ENCODE assay signal across 8 cellular contexts in the genomic region with DNA sequence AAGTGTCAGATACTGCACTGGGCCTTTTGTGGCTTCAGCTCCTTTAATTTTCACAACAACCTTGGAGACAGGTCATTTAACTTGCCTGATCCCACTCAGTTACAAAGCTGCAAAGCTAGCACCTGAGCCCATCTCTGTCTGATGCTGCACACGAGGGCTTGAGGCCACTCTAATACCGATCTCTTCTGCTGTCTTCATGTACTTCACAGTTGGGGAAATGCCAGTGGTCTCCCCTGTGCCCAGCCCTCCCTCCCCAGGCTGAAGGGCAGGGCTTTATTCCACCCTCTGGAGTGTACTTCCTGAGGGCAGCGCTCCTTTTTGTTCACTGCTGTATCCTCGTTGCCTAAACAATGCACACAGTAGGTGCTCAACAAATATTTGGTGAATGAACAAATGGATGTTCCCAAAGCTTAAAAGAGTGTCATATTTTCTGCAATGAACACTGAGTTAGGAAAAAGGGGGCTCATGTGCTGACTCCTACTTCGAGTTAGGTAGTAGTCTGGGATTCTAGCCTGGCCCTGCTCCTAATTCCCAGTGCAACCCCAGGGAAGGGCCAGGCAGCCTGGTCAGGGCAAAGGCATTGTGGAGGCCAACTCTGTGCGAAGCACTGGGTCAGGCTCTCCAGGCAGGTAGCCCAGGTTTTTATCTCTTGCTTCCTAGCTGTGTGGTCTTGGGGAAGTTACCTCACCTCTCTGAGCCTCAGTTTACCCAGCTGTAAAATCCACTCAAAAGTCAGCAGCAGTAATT. TPM values are rescaled to one million over a fixed set of nuclear protein-coding genes. Genes with fewer than 3 reads are reported as not detected.
DNase-seq lines count a peak whose midpoint lies in the region; ATAC-seq and TF ChIP-seq lines count a peak whose summit lies in the region.

No MANE protein-coding gene starts in this region.

- H3K36me3 Mint-ChIP-seq in T-cell, result peaks cover 19% of the 10 kb centered on the region

- peak overlapping the region; percentile 93 for H3K27ac Mint-ChIP-seq in T-cell

- TF ChIP-seq CTCF in DOHH2 (IDR thresholded peaks at IDR 0.05; ENCODE audit: low read depth, low read length, poor library complexity, severe bottlenecking) (no peak), fibroblast of villous mesenchyme (IDR thresholded peaks at IDR 0.05; ENCODE audit: insufficient read depth, low read depth, low read length) (no peak), retinal pigment epithelial cell (conservative IDR thresholded peaks at IDR 0.05; ENCODE audit: low read depth, low read length) (no peak)

- peaks cover 17% of the 10 kb centered on the region for H3K4me1 ChIP-seq in DOHH2 (ENCODE audit: control insufficient read depth, low read length)

- ATAC-seq in T-cell (replicated peaks in 1 of 4) (no peak), GM19467 (IDR thresholded peaks at IDR 0.05; ENCODE audit: unreplicated experiment) (no peak), GM19324 (IDR thresholded peaks at IDR 0.05; ENCODE audit: low FRiP score, unreplicated experiment) (no peak)

- no peaks in the 10 kb centered on the region for H3K79me2 ChIP-seq in DOHH2 (ENCODE audit: control insufficient read depth, low read length)

- no peak for DNase-seq in T-cell
- no peak for DNase-seq in fibroblast of villous mesenchyme (ENCODE audit: low read depth)
- no peak for DNase-seq in retinal pigment epithelial cell (ENCODE audit: low read depth)
- DNase-seq in GM19238 (ENCODE audit: insufficient read length, low spot score), result no peak
- no peak for DNase-seq in cerebellar cortex (ENCODE audit: low spot score)

- H3K36me3 ChIP-seq in DOHH2 (ENCODE audit: control insufficient read depth, low read length), result no peaks in the 10 kb centered on the region

- H3K4me2 ChIP-seq in DOHH2 (ENCODE audit: low read length), result peak overlapping the region; percentile 49

- H3K27me3 Mint-ChIP-seq in T-cell, result no peaks in the 10 kb centered on the region

- no peaks in the 10 kb centered on the region for H3K9me3 Mint-ChIP-seq in T-cell

- POLR2A ChIA-PET in T-cell (lab: Charles Lee), result no interaction called here

- no peaks in the 10 kb centered on the region for H3F3A ChIP-seq in DOHH2 (ENCODE audit: control insufficient read depth, insufficient read depth)

- CTCF ChIA-PET in T-cell (lab: Charles Lee), result no interaction called here

- no peak overlapping the region for H3K27ac ChIP-seq in DOHH2 (ENCODE audit: low read depth, low read length)

- no peaks in the 10 kb centered on the region for H3K9me2 ChIP-seq in DOHH2 (replicated peaks; ENCODE audit: control insufficient read depth, low read length)

- peaks cover 24% of the 10 kb centered on the region for H3K27me3 ChIP-seq in DOHH2 (ENCODE audit: control insufficient read depth, low read length)

- H3K9me3 ChIP-seq in DOHH2 (ENCODE audit: control insufficient read depth, insufficient read depth, low read length), result no peaks in the 10 kb centered on the region

- peaks cover 27 to 49% (median 42%) of the 10 kb centered on the region in 3 donors for H3K4me1 Mint-ChIP-seq in T-cell

- peak overlapping the region; percentile 80 to 83 (median 81) for H3K4me3 Mint-ChIP-seq in T-cell

- no peaks in the 10 kb centered on the region for H4K20me1 ChIP-seq in DOHH2 (ENCODE audit: control insufficient read depth, insufficient read depth, low read depth, low read length)

- H3K4me3 ChIP-seq in DOHH2 (ENCODE audit: low read length) (peak overlapping the region; percentile 68), fibroblast of villous mesenchyme (ENCODE audit: low read depth, low read length) (peak overlapping the region; percentile 65), retinal pigment epithelial cell (ENCODE audit: low read length) (peak overlapping the region; percentile 48)

RNA-seq across cellular contexts. Expression of a gene that starts 1.1 kb away (rescaled TPM):
- total RNA-seq in T-cell (10 to 100 TPM; 17.2 to 29.2 (median 22.3) TPM), fibroblast of villous mesenchyme (20.7 and 20.9 TPM in 2 replicates)

RNA-seq across cellular contexts. Expression of a gene that starts 16.4 kb away (rescaled TPM):
- total RNA-seq in T-cell (not detected), fibroblast of villous mesenchyme (not detected in 2 replicates)
